In genomic region chr16:88561485-88562369, GRCh38 we compare ENCODE assay signal across 8 cellular contexts. TPM values are rescaled to one million over a fixed set of nuclear protein-coding genes. Genes with fewer than 3 reads are reported as not detected.
DNase-seq lines count a peak whose midpoint lies in the region; ATAC-seq and TF ChIP-seq lines count a peak whose summit lies in the region.

No MANE protein-coding gene starts in this region.

- H3K36me3 ChIP-seq in brain microvascular endothelial cell (replicated peaks): no peaks in the 10 kb centered on the region

- peaks cover 3 to 7% (median 4%) of the 10 kb centered on the region in 3 donors for H3K4me1 Mint-ChIP-seq in T-cell

- no peak overlapping the region for H3K27ac Mint-ChIP-seq in T-cell

- H3K27me3 Mint-ChIP-seq in T-cell: peaks cover 3 to 4% of the 10 kb centered on the region in 2 donors

- ATAC-seq in T-cell (replicated peaks in 1 of 4) (peak; percentile 61 to 76 (median 72)), HG03571 (IDR thresholded peaks at IDR 0.05; ENCODE audit: unreplicated experiment) (no peak)

- no peaks in the 10 kb centered on the region for H3K36me3 Mint-ChIP-seq in T-cell

- no peak overlapping the region for H3K4me3 Mint-ChIP-seq in T-cell

- no peaks in the 10 kb centered on the region for H3K9me3 Mint-ChIP-seq in T-cell

- TF ChIP-seq CTCF in brain microvascular endothelial cell (IDR thresholded peaks at IDR 0.05; ENCODE audit: low read depth, low read length, missing control alignments): peak; percentile 80

- H3K27me3 ChIP-seq in brain microvascular endothelial cell (replicated peaks): no peaks in the 10 kb centered on the region

- POLR2A ChIA-PET in T-cell (lab: Charles Lee): no interaction called here

- H3K4me3 ChIP-seq in brain microvascular endothelial cell (ENCODE audit: low read depth, low read length): peak overlapping the region; percentile 37

- in situ Hi-C loops in brain microvascular endothelial cell (cut with HindIII; ENCODE audit: low pct_ligation_motif_present, low sequenced_read_pairs): no loop called here

- DNase-seq in COLO829 (ENCODE audit: low spot score) (peak; percentile 35), HuH-7 (ENCODE audit: low spot score) (peak; percentile 93), T-cell (peak in 33 of 34 experiments; percentile 12 to 62 (median 42)), brain microvascular endothelial cell (peak; percentile 44), iris pigment epithelial cell (ENCODE audit: low read depth) (peak; percentile 45), T1000 (lab: John Stamatoyannopoulos, UW) (no peak)
- peak; percentile 41 for DNase-seq in stimulated activated CD4-positive, alpha-beta T cell treated with anti-CD3 and anti-CD28 coated beads, Interleukin-1b, Interleukin-23, amount 100 ng/mL, for 48 hours

- H3K27ac ChIP-seq in brain microvascular endothelial cell: no peak overlapping the region

- CTCF ChIA-PET in T-cell (lab: Charles Lee): interaction anchor here in 1 of 2 donors (0.5 kb wide), 1 partner anchor 94 kb away, joined by 4 read pairs; no protein-coding TSS in a partner anchor

RNA-seq across cellular contexts. Expression of gene ZC3H18, which starts 8.5 kb away (rescaled TPM):
- total RNA-seq in T-cell: 100 to 1,000 TPM in 2 of 5 donors, 10 to 100 TPM in 3; 87.0 to 111 (median 91.5) TPM
